ENCODE assay signal across 14 cellular contexts in genomic region chr20:48659888-48660287, GRCh38.
DNase-seq lines count a peak whose midpoint lies in the region; ATAC-seq and TF ChIP-seq lines count a peak whose summit lies in the region.
"Had no signal": no experiment of that assay in that cellular context is flagged by ENCODE, and none has a peak within 500 bp of the region (broad histone marks: within the 10 kb centered on the region; RNA-seq: fewer than 3 reads in every experiment).

No MANE protein-coding gene starts in this region.

- POLR2A ChIA-PET in CD8-positive, alpha-beta memory T cell (lab: Charles Lee), result no interaction called here

- no peaks in the 10 kb centered on the region for H3K9me3 ChIP-seq in CD8-positive, alpha-beta memory T cell (ENCODE audit: low read length)
- peaks cover 9% of the 10 kb centered on the region for H3K9me3 ChIP-seq in neutrophil
- no peaks in the 10 kb centered on the region for H3K9me3 ChIP-seq in effector memory CD4-positive, alpha-beta T cell (ENCODE audit: control insufficient read depth, low read length)
- H3K9me3 ChIP-seq: sigmoid colon, SJSA1 had no signal

- peaks cover 26% of the 10 kb centered on the region for H3K36me3 ChIP-seq in CD8-positive, alpha-beta memory T cell (ENCODE audit: insufficient read depth, low read length)
- peaks cover 98% of the 10 kb centered on the region for H3K36me3 ChIP-seq in neutrophil
- H3K36me3 ChIP-seq in effector memory CD4-positive, alpha-beta T cell (ENCODE audit: control insufficient read depth, insufficient read depth, low read length), result peaks cover 59% of the 10 kb centered on the region

- no peaks in the 10 kb centered on the region for H3K4me1 ChIP-seq in CD8-positive, alpha-beta memory T cell (ENCODE audit: insufficient read depth, low read length)
- no peaks in the 10 kb centered on the region for H3K4me1 ChIP-seq in neutrophil (ENCODE audit: control insufficient read depth in 1 of 2, insufficient read depth in 1 of 2, low read depth in 1 of 2, low read length in 1 of 2)
- H3K4me1 ChIP-seq in effector memory CD4-positive, alpha-beta T cell (ENCODE audit: control insufficient read depth, insufficient read depth, low read length, poor library complexity, severe bottlenecking), result no peaks in the 10 kb centered on the region
- H3K4me1 ChIP-seq: sigmoid colon, SJSA1 had no signal

- H3K9me3 Mint-ChIP-seq in CD8-positive, alpha-beta memory T cell, result peaks cover 0 to 3% (median 0%) of the 10 kb centered on the region in 5 donors

- H3K4me1 Mint-ChIP-seq in CD8-positive, alpha-beta memory T cell, result peaks cover 13 to 30% (median 15%) of the 10 kb centered on the region in 3 donors

- H3K27me3 Mint-ChIP-seq in CD8-positive, alpha-beta memory T cell, result peaks cover 0 to 3% of the 10 kb centered on the region in 2 donors

- no peak for ATAC-seq in GM18867 (IDR thresholded peaks at IDR 0.05; ENCODE audit: unreplicated experiment)
- ATAC-seq: left cardiac atrium had no signal

- peaks cover 22 to 92% (median 32%) of the 10 kb centered on the region in 3 donors for H3K36me3 Mint-ChIP-seq in CD8-positive, alpha-beta memory T cell

- no peak overlapping the region for H3K4me3 ChIP-seq in CD8-positive, alpha-beta memory T cell (ENCODE audit: low read length)
- H3K4me3 ChIP-seq in neutrophil (ENCODE audit: low read depth in 1 of 2, low read length in 1 of 2), result no peak overlapping the region
- no peak overlapping the region for H3K4me3 ChIP-seq in effector memory CD4-positive, alpha-beta T cell (ENCODE audit: insufficient read depth, low read depth, low read length, poor library complexity, severe bottlenecking)
- H3K4me3 ChIP-seq: sigmoid colon, SJSA1 had no signal

- H3K27ac ChIP-seq in CD8-positive, alpha-beta memory T cell (ENCODE audit: low read depth, low read length), result no peak overlapping the region
- peak overlapping the region; percentile 20 for H3K27ac ChIP-seq in neutrophil
- no peak overlapping the region for H3K27ac ChIP-seq in effector memory CD4-positive, alpha-beta T cell (ENCODE audit: insufficient read depth, low read length, poor library complexity, severe bottlenecking)
- H3K27ac ChIP-seq: sigmoid colon, SJSA1 had no signal

- H3K27me3 ChIP-seq in CD8-positive, alpha-beta memory T cell (ENCODE audit: insufficient read depth, low read length, poor library complexity, severe bottlenecking), result no peaks in the 10 kb centered on the region
- no peaks in the 10 kb centered on the region for H3K27me3 ChIP-seq in neutrophil
- no peaks in the 10 kb centered on the region for H3K27me3 ChIP-seq in effector memory CD4-positive, alpha-beta T cell (replicated peaks; ENCODE audit: control insufficient read depth, insufficient read depth, low read length, poor library complexity, severe bottlenecking)
- H3K27me3 ChIP-seq: sigmoid colon, SJSA1 had no signal

- TF ChIP-seq CTCF in neutrophil (IDR thresholded peaks at IDR 0.05), result no peak

- CTCF ChIA-PET in CD8-positive, alpha-beta memory T cell (lab: Charles Lee), result interaction anchor here (10.3 kb wide), 1 partner anchor 249 kb away, joined by 156 read pairs; no protein-coding TSS in a partner anchor

- no peak for DNase-seq in CD8-positive, alpha-beta memory T cell
- DNase-seq in NCI-H446 treated with DMSO at 0.1 percent for 48 hours (lab: John Stamatoyannopoulos, UW) (peak; percentile 99), brain pericyte (ENCODE audit: low read depth, low spot score) (peak; percentile 53), KG1 (lab: John Stamatoyannopoulos, UW) (no peak)
- DNase-seq in effector memory CD4-positive, alpha-beta T cell, result no peak
- DNase-seq: glutamatergic neuron, left cardiac atrium, NCI-H1048, NCI-H82, sigmoid colon had no signal

- H3K4me3 Mint-ChIP-seq in CD8-positive, alpha-beta memory T cell, result no peak overlapping the region
- H3K4me3 Mint-ChIP-seq: nephron had no signal

- peak overlapping the region in 6 of 8 donors; percentile 26 to 88 (median 43) for H3K27ac Mint-ChIP-seq in CD8-positive, alpha-beta memory T cell
- H3K27ac Mint-ChIP-seq: nephron had no signal

Comparison
In these comparisons a context has a peak if more than half of its experiments do, and no peak if none do; other contexts are left out.
1. DNase-seq: peak in NCI-H446 treated with DMSO at 0.1 percent for 48 hours (single experiment) and brain pericyte (single experiment); none in CD8-positive, alpha-beta memory T cell (0 of 5), KG1 (single experiment) and effector memory CD4-positive, alpha-beta T cell (0 of 3).